ENCODE assay signal across 22 cellular contexts in the genomic region with DNA sequence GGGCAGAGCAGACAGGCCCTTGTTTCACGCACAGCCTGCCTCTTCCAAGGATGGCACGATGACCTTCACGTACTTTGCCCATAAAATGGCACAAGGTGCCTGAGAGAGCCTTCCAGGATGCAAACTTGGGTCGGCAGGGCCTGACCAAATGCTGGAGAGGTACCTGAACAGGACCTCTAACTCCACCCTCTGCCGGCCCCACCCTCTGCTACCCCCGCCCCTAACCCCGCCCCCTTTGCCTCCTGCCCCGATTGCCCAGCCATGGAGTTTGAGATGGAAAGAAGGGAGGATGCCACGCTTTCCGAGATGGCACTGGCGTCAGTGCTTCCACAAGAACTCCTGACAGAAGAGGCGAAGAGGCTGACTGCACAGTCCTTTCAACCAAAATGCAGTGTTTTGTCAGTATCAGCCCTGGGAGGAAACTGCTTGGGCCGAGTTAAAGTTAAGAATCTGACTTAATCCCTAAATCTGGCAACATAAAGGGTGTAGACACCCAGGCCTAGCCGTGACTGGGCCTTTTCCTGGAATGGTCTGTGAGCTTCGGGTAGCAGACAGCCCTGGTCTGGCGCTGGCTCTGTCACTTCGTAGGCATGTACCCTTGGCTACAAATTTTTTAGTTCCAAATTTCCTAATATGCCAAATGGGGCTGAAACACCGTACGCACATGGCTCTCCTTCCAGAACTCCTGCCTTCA.
"Had no signal": no experiment of that assay in that cellular context is flagged by ENCODE, and none has a peak within 500 bp of the region (broad histone marks: within the 10 kb centered on the region; RNA-seq: fewer than 3 reads in every experiment).

No MANE protein-coding gene starts in this region.

- H3K9me3 Mint-ChIP-seq: central memory CD8-positive, alpha-beta T cell; effector memory CD8-positive, alpha-beta T cell; naive thymus-derived CD4-positive, alpha-beta T cell; stimulated activated naive CD8-positive, alpha-beta T cell treated with anti-CD3 and anti-CD28 coated beads, Interleukin-15, Interleukin-2, amounts not matched to agents 100 ng/mL and 50 ng/mL, for 24 hours had no signal

- H3K36me3 Mint-ChIP-seq: memory B cell; naive thymus-derived CD4-positive, alpha-beta T cell; stimulated activated memory B cell treated with anti-CD40 and anti-IgM and Interleukin-4, amounts not matched to agents 10 μg/mL and 1 μg/mL and 100 μg/mL, for 72 hours had no signal

- H3K4me3 ChIP-seq: esophagus squamous epithelium, gastroesophageal sphincter, left ventricle myocardium inferior, lower lobe of right lung, ovary, tibial nerve, upper lobe of right lung had no signal

- H3K9me3 ChIP-seq: esophagus squamous epithelium, gastroesophageal sphincter, left ventricle myocardium inferior, lower lobe of right lung, ovary, tibial nerve, upper lobe of right lung had no signal

- ATAC-seq: effector memory CD8-positive, alpha-beta T cell; gastroesophageal sphincter; left cardiac atrium; lower lobe of right lung; naive thymus-derived CD4-positive, alpha-beta T cell; right cardiac atrium; stimulated activated memory B cell treated with anti-CD40 and anti-IgM and Interleukin-4, amounts not matched to agents 10 μg/mL and 1 μg/mL and 100 μg/mL, for 72 hours; upper lobe of right lung had no signal

- H3K4me1 ChIP-seq: gastroesophageal sphincter, left ventricle myocardium inferior, lower lobe of right lung, tibial nerve, upper lobe of right lung had no signal

- FAIRE-seq: kidney had no signal

- DNase-seq: cortex of kidney; effector memory CD8-positive, alpha-beta T cell; esophagus squamous epithelium; foreskin fibroblast; glutamatergic neuron; kidney; left cardiac atrium; left ventricle myocardium inferior; lower lobe of right lung; naive thymus-derived CD4-positive, alpha-beta T cell; ovary; right cardiac atrium; stimulated activated CD4-positive, alpha-beta T cell treated with anti-CD3 and anti-CD28 coated beads, Interleukin-4, amount 100 ng/mL, for 1 hour; upper lobe of right lung had no signal

- H3K27ac ChIP-seq: epithelial cell of prostate, esophagus squamous epithelium, gastroesophageal sphincter, left ventricle myocardium inferior, lower lobe of right lung, ovary, tibial nerve, upper lobe of right lung had no signal

- H3K27me3 ChIP-seq: esophagus squamous epithelium, gastroesophageal sphincter, ovary, tibial nerve, upper lobe of right lung had no signal

- H3K27ac Mint-ChIP-seq: effector memory CD8-positive, alpha-beta T cell; memory B cell; naive thymus-derived CD4-positive, alpha-beta T cell; progenitor cell of endocrine pancreas; stimulated activated memory B cell treated with anti-CD40 and anti-IgM and Interleukin-4, amounts not matched to agents 10 μg/mL and 1 μg/mL and 100 μg/mL, for 72 hours; stimulated activated naive CD8-positive, alpha-beta T cell treated with anti-CD3 and anti-CD28 coated beads, Interleukin-15, Interleukin-2, amounts not matched to agents 100 ng/mL and 50 ng/mL, for 24 hours had no signal

- H3K4me3 Mint-ChIP-seq: central memory CD8-positive, alpha-beta T cell; effector memory CD8-positive, alpha-beta T cell; memory B cell; naive thymus-derived CD4-positive, alpha-beta T cell; stimulated activated memory B cell treated with anti-CD40 and anti-IgM and Interleukin-4, amounts not matched to agents 10 μg/mL and 1 μg/mL and 100 μg/mL, for 72 hours; stimulated activated naive CD8-positive, alpha-beta T cell treated with anti-CD3 and anti-CD28 coated beads, Interleukin-15, Interleukin-2, amounts not matched to agents 100 ng/mL and 50 ng/mL, for 24 hours had no signal

- H3K4me1 Mint-ChIP-seq: central memory CD8-positive, alpha-beta T cell; memory B cell; naive thymus-derived CD4-positive, alpha-beta T cell; stimulated activated memory B cell treated with anti-CD40 and anti-IgM and Interleukin-4, amounts not matched to agents 10 μg/mL and 1 μg/mL and 100 μg/mL, for 72 hours had no signal

- H3K36me3 ChIP-seq: esophagus squamous epithelium, gastroesophageal sphincter, left ventricle myocardium inferior, lower lobe of right lung, ovary, tibial nerve, upper lobe of right lung had no signal

- H3K27me3 Mint-ChIP-seq: stimulated activated memory B cell treated with anti-CD40 and anti-IgM and Interleukin-4, amounts not matched to agents 10 μg/mL and 1 μg/mL and 100 μg/mL, for 72 hours; stimulated activated naive CD8-positive, alpha-beta T cell treated with anti-CD3 and anti-CD28 coated beads, Interleukin-15, Interleukin-2, amounts not matched to agents 100 ng/mL and 50 ng/mL, for 24 hours had no signal
